In the genomic region with DNA sequence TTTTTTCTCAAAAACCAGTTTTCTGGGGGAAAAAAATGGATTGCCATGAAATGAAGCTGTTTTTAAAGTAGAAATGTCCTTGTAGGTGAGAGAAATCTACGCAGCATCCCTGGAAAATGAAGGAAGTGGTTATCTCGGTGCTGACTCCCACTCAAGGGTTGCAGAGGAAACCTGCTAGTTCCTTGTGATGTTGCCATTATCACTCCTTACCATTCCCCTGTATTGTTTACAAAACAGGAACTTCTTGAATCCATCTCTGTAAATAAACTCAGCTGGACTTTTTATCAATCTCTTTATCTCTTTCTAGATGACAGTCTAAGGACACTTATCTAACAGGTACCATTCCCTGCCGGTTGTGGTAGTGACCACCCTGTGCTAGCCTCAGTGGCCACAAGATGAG, we compare ENCODE assay signal across 1 cellular context.
A peak's percentile ranks its signal among the peaks of the same experiment; 100 is the strongest.
TF ChIP-seq lines count a peak whose summit lies in the region.

No MANE protein-coding gene starts in this region.

TF ChIP-seq in K562, 482 proteins besides CTCF, POLR2A, EP300 and RAD21 (continued from another document and continues in another):
- TF ChIP-seq, protein P1, sequence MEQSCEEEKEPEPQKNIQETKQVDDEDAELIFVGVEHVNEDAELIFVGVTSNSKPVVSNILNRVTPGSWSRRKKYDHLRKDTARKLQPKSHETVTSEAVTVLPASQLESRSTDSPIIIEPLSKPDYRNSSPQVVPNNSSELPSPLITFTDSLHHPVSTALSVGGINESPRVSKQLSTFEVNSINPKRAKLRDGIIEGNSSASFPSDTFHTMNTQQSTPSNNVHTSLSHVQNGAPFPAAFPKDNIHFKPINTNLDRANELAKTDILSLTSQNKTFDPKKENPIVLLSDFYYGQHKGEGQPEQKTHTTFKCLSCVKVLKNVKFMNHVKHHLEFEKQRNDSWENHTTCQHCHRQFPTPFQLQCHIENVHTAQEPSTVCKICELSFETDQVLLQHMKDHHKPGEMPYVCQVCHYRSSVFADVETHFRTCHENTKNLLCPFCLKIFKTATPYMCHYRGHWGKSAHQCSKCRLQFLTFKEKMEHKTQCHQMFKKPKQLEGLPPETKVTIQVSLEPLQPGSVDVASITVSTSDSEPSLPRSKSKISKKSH (CRISPR knock-in tag; IDR thresholded peaks at IDR 0.05), result no peak
- no peak for TF ChIP-seq FOS (IDR thresholded peaks at IDR 0.05; ENCODE audit: extremely low read depth, insufficient read length)
- TF ChIP-seq ERF (CRISPR knock-in tag; IDR thresholded peaks at IDR 0.05), result no peak
- no peak for TF ChIP-seq OTX1 (CRISPR knock-in tag; IDR thresholded peaks at IDR 0.05)
- TF ChIP-seq ZNF766 (CRISPR knock-in tag; conservative IDR thresholded peaks at IDR 0.05), result peak; percentile 84
- no peak for TF ChIP-seq FOXJ2 (tag; IDR thresholded peaks at IDR 0.05)
- TF ChIP-seq ZKSCAN8 (CRISPR knock-in tag; IDR thresholded peaks at IDR 0.05), result no peak
- TF ChIP-seq COPS2 (conservative IDR thresholded peaks at IDR 0.05), result no peak
- peak; percentile 85 for TF ChIP-seq SOX6 (IDR thresholded peaks at IDR 0.05)
- TF ChIP-seq ELF1 (tag; IDR thresholded peaks at IDR 0.05), result no peak
- TF ChIP-seq CBX2 (IDR thresholded peaks at IDR 0.05; ENCODE audit: insufficient read depth, low read length, poor library complexity, severe bottlenecking), result no peak
- no peak for TF ChIP-seq ZNF785 (CRISPR knock-in tag; IDR thresholded peaks at IDR 0.05)
- no peak for TF ChIP-seq ZC3H11A (IDR thresholded peaks at IDR 0.05; ENCODE audit: low read depth, low read length)
- TF ChIP-seq RAD51 (IDR thresholded peaks at IDR 0.05; ENCODE audit: borderline replicate concordance, low read depth), result no peak
- TF ChIP-seq GTF2E2 (tag; IDR thresholded peaks at IDR 0.05), result no peak
- peak; percentile 68 for TF ChIP-seq CBFA2T3 (IDR thresholded peaks at IDR 0.05)
- TF ChIP-seq, protein P2, sequence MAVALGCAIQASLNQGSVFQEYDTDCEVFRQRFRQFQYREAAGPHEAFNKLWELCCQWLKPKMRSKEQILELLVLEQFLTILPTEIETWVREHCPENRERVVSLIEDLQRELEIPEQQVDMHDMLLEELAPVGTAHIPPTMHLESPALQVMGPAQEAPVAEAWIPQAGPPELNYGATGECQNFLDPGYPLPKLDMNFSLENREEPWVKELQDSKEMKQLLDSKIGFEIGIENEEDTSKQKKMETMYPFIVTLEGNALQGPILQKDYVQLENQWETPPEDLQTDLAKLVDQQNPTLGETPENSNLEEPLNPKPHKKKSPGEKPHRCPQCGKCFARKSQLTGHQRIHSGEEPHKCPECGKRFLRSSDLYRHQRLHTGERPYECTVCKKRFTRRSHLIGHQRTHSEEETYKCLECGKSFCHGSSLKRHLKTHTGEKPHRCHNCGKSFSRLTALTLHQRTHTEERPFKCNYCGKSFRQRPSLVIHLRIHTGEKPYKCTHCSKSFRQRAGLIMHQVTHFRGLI (CRISPR knock-in tag; IDR thresholded peaks at IDR 0.05), result no peak
- peak; percentile 35; the same call in 1 of the 2 replicates for TF ChIP-seq FOSL1 (tag; conservative IDR thresholded peaks at IDR 0.05)
- TF ChIP-seq FOXA3 (CRISPR knock-in tag; conservative IDR thresholded peaks at IDR 0.05 in 1 of 2, IDR thresholded peaks at IDR 0.05 in 1 of 2), result peak in 1 of 2 experiments; percentile 52; a peak in 1 of 4 replicates
- TF ChIP-seq TOE1 (IDR thresholded peaks at IDR 0.05; ENCODE audit: borderline replicate concordance), result no peak
- TF ChIP-seq TOE1 (CRISPR knock-in tag; IDR thresholded peaks at IDR 0.05; ENCODE audit: borderline replicate concordance, low read depth), result no peak
- TF ChIP-seq ZNF217 (CRISPR knock-in tag; IDR thresholded peaks at IDR 0.05), result no peak
- TF ChIP-seq E2F3 (CRISPR knock-in tag; IDR thresholded peaks at IDR 0.05), result no peak
- no peak for TF ChIP-seq NCOA2 (IDR thresholded peaks at IDR 0.05; ENCODE audit: partially characterized antibody in 2 of 2)
- no peak for TF ChIP-seq ZBTB8A (IDR thresholded peaks at IDR 0.05; ENCODE audit: partially characterized antibody)
- peak; percentile 67; the same call in 1 of the 2 replicates for TF ChIP-seq TEAD4 (IDR thresholded peaks at IDR 0.05; ENCODE audit: low read length)
- no peak for TF ChIP-seq TEAD4 (CRISPR knock-in tag; IDR thresholded peaks at IDR 0.05; ENCODE audit: borderline replicate concordance)
- TF ChIP-seq, protein P3, sequence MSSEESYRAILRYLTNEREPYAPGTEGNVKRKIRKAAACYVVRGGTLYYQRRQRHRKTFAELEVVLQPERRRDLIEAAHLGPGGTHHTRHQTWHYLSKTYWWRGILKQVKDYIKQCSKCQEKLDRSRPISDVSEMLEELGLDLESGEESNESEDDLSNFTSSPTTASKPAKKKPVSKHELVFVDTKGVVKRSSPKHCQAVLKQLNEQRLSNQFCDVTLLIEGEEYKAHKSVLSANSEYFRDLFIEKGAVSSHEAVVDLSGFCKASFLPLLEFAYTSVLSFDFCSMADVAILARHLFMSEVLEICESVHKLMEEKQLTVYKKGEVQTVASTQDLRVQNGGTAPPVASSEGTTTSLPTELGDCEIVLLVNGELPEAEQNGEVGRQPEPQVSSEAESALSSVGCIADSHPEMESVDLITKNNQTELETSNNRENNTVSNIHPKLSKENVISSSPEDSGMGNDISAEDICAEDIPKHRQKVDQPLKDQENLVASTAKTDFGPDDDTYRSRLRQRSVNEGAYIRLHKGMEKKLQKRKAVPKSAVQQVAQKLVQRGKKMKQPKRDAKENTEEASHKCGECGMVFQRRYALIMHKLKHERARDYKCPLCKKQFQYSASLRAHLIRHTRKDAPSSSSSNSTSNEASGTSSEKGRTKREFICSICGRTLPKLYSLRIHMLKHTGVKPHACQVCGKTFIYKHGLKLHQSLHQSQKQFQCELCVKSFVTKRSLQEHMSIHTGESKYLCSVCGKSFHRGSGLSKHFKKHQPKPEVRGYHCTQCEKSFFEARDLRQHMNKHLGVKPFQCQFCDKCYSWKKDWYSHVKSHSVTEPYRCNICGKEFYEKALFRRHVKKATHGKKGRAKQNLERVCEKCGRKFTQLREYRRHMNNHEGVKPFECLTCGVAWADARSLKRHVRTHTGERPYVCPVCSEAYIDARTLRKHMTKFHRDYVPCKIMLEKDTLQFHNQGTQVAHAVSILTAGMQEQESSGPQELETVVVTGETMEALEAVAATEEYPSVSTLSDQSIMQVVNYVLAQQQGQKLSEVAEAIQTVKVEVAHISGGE (CRISPR knock-in tag; IDR thresholded peaks at IDR 0.05), result no peak
- TF ChIP-seq ETV6 (IDR thresholded peaks at IDR 0.05; ENCODE audit: borderline replicate concordance in 1 of 2, low read depth in 2 of 2, low read length in 1 of 2), result peak in 1 of 2 experiments; percentile 58; a peak in 1 of 4 replicates
- no peak for TF ChIP-seq ETV6 (CRISPR knock-in tag; IDR thresholded peaks at IDR 0.05; ENCODE audit: borderline replicate concordance)
- TF ChIP-seq U2AF2 (optimal IDR thresholded peaks at IDR 0.05; ENCODE audit: low read depth, low read length), result no peak
- TF ChIP-seq ZNF143 (CRISPR knock-in tag; IDR thresholded peaks at IDR 0.05), result no peak
- no peak for TF ChIP-seq KAT2B (IDR thresholded peaks at IDR 0.05; ENCODE audit: low read depth, low read length)
- TF ChIP-seq NFRKB (IDR thresholded peaks at IDR 0.05; ENCODE audit: low read depth), result no peak
- TF ChIP-seq ESRRA (IDR thresholded peaks at IDR 0.05; ENCODE audit: borderline replicate concordance, low read depth), result 0 out of 2 replicates have a peak, but pooled peaks have one; percentile 20
- no peak for TF ChIP-seq HDAC2 (IDR thresholded peaks at IDR 0.05)
- no peak for TF ChIP-seq SAFB2 (IDR thresholded peaks at IDR 0.05; ENCODE audit: borderline replicate concordance, low read depth, low read length, severe bottlenecking)
- no peak for TF ChIP-seq ZNF140 (CRISPR knock-in tag; IDR thresholded peaks at IDR 0.05)
- TF ChIP-seq, protein P4, sequence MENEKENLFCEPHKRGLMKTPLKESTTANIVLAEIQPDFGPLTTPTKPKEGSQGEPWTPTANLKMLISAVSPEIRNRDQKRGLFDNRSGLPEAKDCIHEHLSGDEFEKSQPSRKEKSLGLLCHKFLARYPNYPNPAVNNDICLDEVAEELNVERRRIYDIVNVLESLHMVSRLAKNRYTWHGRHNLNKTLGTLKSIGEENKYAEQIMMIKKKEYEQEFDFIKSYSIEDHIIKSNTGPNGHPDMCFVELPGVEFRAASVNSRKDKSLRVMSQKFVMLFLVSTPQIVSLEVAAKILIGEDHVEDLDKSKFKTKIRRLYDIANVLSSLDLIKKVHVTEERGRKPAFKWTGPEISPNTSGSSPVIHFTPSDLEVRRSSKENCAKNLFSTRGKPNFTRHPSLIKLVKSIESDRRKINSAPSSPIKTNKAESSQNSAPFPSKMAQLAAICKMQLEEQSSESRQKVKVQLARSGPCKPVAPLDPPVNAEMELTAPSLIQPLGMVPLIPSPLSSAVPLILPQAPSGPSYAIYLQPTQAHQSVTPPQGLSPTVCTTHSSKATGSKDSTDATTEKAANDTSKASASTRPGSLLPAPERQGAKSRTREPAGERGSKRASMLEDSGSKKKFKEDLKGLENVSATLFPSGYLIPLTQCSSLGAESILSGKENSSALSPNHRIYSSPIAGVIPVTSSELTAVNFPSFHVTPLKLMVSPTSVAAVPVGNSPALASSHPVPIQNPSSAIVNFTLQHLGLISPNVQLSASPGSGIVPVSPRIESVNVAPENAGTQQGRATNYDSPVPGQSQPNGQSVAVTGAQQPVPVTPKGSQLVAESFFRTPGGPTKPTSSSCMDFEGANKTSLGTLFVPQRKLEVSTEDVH (IDR thresholded peaks at IDR 0.05; ENCODE audit: low read depth, partially characterized antibody), result no peak
- no peak for TF ChIP-seq CXXC5 (CRISPR knock-in tag; IDR thresholded peaks at IDR 0.05)
- no peak for TF ChIP-seq ZBED1 (IDR thresholded peaks at IDR 0.05)
- no peak for TF ChIP-seq KDM4B (IDR thresholded peaks at IDR 0.05; ENCODE audit: borderline replicate concordance in 2 of 2, low read depth in 1 of 2)
- no peak for TF ChIP-seq GABPA (tag; conservative IDR thresholded peaks at IDR 0.05; ENCODE audit: low read depth)
- no peak for TF ChIP-seq SIRT6 (IDR thresholded peaks at IDR 0.05; ENCODE audit: low read depth, low read length)
- TF ChIP-seq, protein P5, sequence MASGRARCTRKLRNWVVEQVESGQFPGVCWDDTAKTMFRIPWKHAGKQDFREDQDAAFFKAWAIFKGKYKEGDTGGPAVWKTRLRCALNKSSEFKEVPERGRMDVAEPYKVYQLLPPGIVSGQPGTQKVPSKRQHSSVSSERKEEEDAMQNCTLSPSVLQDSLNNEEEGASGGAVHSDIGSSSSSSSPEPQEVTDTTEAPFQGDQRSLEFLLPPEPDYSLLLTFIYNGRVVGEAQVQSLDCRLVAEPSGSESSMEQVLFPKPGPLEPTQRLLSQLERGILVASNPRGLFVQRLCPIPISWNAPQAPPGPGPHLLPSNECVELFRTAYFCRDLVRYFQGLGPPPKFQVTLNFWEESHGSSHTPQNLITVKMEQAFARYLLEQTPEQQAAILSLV (tag; IDR thresholded peaks at IDR 0.05), result no peak
- no peak for TF ChIP-seq MYC (IDR thresholded peaks at IDR 0.05; ENCODE audit: low read depth, low read length)
- no peak for TF ChIP-seq MYC (CRISPR knock-in tag; IDR thresholded peaks at IDR 0.05; ENCODE audit: borderline replicate concordance, low read depth)
- TF ChIP-seq IRF2 (CRISPR knock-in tag; IDR thresholded peaks at IDR 0.05), result no peak
- no peak for TF ChIP-seq CAMTA2 (CRISPR knock-in tag; conservative IDR thresholded peaks at IDR 0.05)
- TF ChIP-seq CBFA2T2 (conservative IDR thresholded peaks at IDR 0.05), result peak; percentile 42
- TF ChIP-seq, protein P6, sequence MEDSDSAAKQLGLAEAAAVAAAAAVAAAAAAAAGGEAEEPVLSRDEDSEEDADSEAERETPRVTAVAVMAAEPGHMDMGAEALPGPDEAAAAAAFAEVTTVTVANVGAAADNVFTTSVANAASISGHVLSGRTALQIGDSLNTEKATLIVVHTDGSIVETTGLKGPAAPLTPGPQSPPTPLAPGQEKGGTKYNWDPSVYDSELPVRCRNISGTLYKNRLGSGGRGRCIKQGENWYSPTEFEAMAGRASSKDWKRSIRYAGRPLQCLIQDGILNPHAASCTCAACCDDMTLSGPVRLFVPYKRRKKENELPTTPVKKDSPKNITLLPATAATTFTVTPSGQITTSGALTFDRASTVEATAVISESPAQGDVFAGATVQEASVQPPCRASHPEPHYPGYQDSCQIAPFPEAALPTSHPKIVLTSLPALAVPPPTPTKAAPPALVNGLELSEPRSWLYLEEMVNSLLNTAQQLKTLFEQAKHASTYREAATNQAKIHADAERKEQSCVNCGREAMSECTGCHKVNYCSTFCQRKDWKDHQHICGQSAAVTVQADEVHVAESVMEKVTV (CRISPR knock-in tag; IDR thresholded peaks at IDR 0.05), result no peak
- no peak for TF ChIP-seq POLR2G (IDR thresholded peaks at IDR 0.05; ENCODE audit: low read depth, low read length)
- TF ChIP-seq, protein P7, sequence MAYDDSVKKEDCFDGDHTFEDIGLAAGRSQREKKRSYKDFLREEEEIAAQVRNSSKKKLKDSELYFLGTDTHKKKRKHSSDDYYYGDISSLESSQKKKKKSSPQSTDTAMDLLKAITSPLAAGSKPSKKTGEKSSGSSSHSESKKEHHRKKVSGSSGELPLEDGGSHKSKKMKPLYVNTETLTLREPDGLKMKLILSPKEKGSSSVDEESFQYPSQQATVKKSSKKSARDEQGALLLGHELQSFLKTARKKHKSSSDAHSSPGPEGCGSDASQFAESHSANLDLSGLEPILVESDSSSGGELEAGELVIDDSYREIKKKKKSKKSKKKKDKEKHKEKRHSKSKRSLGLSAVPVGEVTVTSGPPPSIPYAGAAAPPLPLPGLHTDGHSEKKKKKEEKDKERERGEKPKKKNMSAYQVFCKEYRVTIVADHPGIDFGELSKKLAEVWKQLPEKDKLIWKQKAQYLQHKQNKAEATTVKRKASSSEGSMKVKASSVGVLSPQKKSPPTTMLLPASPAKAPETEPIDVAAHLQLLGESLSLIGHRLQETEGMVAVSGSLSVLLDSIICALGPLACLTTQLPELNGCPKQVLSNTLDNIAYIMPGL (CRISPR knock-in tag; IDR thresholded peaks at IDR 0.05), result no peak
- no peak for TF ChIP-seq ZNF311 (CRISPR knock-in tag; IDR thresholded peaks at IDR 0.05)
- TF ChIP-seq ZEB2 (IDR thresholded peaks at IDR 0.05), result peak; percentile 81
- peak in 1 of 2 experiments; percentile 11; a peak in 1 of 4 replicates for TF ChIP-seq RCOR1 (IDR thresholded peaks at IDR 0.05; ENCODE audit: borderline replicate concordance in 1 of 2, low read depth in 2 of 2, low read length in 2 of 2)
- TF ChIP-seq, protein P8, sequence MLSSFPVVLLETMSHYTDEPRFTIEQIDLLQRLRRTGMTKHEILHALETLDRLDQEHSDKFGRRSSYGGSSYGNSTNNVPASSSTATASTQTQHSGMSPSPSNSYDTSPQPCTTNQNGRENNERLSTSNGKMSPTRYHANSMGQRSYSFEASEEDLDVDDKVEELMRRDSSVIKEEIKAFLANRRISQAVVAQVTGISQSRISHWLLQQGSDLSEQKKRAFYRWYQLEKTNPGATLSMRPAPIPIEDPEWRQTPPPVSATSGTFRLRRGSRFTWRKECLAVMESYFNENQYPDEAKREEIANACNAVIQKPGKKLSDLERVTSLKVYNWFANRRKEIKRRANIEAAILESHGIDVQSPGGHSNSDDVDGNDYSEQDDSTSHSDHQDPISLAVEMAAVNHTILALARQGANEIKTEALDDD (IDR thresholded peaks at IDR 0.05), result no peak
- TF ChIP-seq MAFF (IDR thresholded peaks at IDR 0.05; ENCODE audit: low read length), result no peak
- peak; percentile 46; the same call in 1 of the 2 replicates for TF ChIP-seq SMARCA4 (IDR thresholded peaks at IDR 0.05)
- peak; percentile 68; the same call in 1 of the 2 replicates for TF ChIP-seq SPI1 (IDR thresholded peaks at IDR 0.05; ENCODE audit: borderline replicate concordance, low read depth, low read length)
- peak; percentile 73 for TF ChIP-seq ARID1B (IDR thresholded peaks at IDR 0.05)
- TF ChIP-seq SAFB (IDR thresholded peaks at IDR 0.05; ENCODE audit: borderline replicate concordance, low read depth, low read length), result no peak
- peak; percentile 69 for TF ChIP-seq TAL1 (IDR thresholded peaks at IDR 0.05)
- TF ChIP-seq NFATC3 (IDR thresholded peaks at IDR 0.05), result no peak
